In the genomic region with DNA sequence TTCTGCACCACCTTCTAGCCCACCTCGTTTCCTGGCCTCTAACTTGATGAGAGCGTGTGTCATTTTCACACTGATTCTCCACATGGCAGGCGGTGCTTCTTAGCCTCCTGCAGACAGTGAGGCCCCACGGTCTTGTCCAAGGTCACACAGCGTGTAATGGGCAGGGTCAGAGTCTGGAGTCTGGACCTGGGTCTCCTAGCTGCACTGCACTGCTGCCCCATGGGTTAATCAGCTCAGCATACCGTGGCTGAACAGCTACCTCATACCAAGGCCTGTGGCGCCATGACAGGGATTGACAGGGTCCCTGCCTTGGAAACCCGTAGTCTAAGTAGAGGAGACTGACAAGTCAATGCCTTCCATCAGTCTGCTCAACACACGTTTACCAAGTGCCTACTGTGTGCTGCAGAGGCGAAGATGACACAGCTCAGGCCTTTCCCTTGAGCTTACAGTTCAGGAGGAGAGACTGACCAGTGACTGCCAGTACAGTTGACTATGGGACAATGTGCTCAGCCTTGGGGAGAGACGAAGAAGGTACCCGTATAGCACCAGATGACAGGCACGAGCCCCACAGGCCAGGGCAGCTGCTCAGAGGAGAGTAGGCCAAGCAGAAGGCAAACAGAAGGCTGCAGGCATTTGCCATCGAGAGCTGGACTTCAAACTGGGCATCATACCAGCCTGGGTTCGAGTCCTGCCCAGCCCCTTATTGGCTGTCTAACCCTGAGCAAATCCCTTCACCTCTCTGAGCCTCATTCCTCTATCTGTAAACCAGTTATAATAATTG, we compare ENCODE assay signal across 1 cellular context.
TF ChIP-seq lines count a peak whose summit lies in the region.

No MANE protein-coding gene starts in this region.

TF ChIP-seq in HepG2, 621 proteins besides CTCF, POLR2A, EP300 and RAD21 (continued from another document and continues in another):
- TF ChIP-seq, protein P1, sequence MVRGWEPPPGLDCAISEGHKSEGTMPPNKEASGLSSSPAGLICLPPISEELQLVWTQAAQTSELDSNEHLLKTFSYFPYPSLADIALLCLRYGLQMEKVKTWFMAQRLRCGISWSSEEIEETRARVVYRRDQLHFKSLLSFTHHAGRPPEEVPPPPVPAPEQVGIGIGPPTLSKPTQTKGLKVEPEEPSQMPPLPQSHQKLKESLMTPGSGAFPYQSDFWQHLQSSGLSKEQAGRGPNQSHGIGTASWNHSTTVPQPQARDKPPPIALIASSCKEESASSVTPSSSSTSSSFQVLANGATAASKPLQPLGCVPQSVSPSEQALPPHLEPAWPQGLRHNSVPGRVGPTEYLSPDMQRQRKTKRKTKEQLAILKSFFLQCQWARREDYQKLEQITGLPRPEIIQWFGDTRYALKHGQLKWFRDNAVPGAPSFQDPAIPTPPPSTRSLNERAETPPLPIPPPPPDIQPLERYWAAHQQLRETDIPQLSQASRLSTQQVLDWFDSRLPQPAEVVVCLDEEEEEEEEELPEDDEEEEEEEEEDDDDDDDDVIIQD (CRISPR knock-in tag; IDR thresholded peaks at IDR 0.05; ENCODE audit: low read depth), result no peak
- TF ChIP-seq ZNF343 (CRISPR knock-in tag; IDR thresholded peaks at IDR 0.05), result no peak
- TF ChIP-seq ZFAT (CRISPR knock-in tag; conservative IDR thresholded peaks at IDR 0.05), result no peak
- no peak for TF ChIP-seq GTF2F1 (IDR thresholded peaks at IDR 0.05; ENCODE audit: low read length)
- TF ChIP-seq ZNF276 (CRISPR knock-in tag; IDR thresholded peaks at IDR 0.05; ENCODE audit: low read depth), result no peak
- TF ChIP-seq, protein P2, sequence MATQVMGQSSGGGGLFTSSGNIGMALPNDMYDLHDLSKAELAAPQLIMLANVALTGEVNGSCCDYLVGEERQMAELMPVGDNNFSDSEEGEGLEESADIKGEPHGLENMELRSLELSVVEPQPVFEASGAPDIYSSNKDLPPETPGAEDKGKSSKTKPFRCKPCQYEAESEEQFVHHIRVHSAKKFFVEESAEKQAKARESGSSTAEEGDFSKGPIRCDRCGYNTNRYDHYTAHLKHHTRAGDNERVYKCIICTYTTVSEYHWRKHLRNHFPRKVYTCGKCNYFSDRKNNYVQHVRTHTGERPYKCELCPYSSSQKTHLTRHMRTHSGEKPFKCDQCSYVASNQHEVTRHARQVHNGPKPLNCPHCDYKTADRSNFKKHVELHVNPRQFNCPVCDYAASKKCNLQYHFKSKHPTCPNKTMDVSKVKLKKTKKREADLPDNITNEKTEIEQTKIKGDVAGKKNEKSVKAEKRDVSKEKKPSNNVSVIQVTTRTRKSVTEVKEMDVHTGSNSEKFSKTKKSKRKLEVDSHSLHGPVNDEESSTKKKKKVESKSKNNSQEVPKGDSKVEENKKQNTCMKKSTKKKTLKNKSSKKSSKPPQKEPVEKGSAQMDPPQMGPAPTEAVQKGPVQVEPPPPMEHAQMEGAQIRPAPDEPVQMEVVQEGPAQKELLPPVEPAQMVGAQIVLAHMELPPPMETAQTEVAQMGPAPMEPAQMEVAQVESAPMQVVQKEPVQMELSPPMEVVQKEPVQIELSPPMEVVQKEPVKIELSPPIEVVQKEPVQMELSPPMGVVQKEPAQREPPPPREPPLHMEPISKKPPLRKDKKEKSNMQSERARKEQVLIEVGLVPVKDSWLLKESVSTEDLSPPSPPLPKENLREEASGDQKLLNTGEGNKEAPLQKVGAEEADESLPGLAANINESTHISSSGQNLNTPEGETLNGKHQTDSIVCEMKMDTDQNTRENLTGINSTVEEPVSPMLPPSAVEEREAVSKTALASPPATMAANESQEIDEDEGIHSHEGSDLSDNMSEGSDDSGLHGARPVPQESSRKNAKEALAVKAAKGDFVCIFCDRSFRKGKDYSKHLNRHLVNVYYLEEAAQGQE (IDR thresholded peaks at IDR 0.05; ENCODE audit: borderline replicate concordance in 1 of 2, low read depth in 1 of 2, low read length in 2 of 2), result no peak
- 0 out of 4 replicates have a peak, but pooled peaks of 1 of the 2 experiments have one; percentile 16 for TF ChIP-seq HMGXB4 (CRISPR knock-in tag; IDR thresholded peaks at IDR 0.05; ENCODE audit: borderline replicate concordance in 1 of 2, low read depth in 1 of 2)
- no peak for TF ChIP-seq CC2D1A (CRISPR knock-in tag; IDR thresholded peaks at IDR 0.05)
- no peak for TF ChIP-seq ZSCAN20 (CRISPR knock-in tag; IDR thresholded peaks at IDR 0.05; ENCODE audit: borderline replicate concordance)
- TF ChIP-seq PHF5A (CRISPR knock-in tag; IDR thresholded peaks at IDR 0.05; ENCODE audit: low read depth, unreplicated experiment), result no peak
- TF ChIP-seq PHF21A (CRISPR knock-in tag; IDR thresholded peaks at IDR 0.05), result no peak
- TF ChIP-seq ZNF101 (CRISPR knock-in tag; IDR thresholded peaks at IDR 0.05; ENCODE audit: borderline replicate concordance, low read depth), result no peak
- TF ChIP-seq, protein P3, sequence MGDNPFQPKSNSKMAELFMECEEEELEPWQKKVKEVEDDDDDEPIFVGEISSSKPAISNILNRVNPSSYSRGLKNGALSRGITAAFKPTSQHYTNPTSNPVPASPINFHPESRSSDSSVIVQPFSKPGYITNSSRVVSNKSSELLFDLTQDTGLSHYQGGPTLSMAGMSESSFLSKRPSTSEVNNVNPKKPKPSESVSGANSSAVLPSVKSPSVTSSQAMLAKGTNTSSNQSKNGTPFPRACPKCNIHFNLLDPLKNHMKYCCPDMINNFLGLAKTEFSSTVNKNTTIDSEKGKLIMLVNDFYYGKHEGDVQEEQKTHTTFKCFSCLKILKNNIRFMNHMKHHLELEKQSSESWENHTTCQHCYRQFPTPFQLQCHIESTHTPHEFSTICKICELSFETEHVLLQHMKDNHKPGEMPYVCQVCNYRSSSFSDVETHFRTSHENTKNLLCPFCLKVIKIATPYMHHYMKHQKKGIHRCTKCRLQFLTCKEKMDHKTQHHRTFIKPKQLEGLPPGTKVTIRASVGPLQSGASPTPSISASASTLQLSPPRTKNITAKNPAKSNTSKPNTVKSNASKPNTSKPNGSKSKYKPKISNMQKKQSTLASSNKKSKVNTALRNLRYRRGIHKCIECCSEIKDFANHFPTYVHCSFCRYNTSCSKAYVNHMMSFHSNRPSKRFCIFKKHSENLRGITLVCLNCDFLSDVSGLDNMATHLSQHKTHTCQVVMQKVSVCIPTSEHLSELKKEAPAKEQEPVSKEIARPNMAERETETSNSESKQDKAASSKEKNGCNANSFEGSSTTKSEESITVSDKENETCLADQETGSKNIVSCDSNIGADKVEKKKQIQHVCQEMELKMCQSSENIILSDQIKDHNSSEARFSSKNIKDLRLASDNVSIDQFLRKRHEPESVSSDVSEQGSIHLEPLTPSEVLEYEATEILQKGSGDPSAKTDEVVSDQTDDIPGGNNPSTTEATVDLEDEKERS (CRISPR knock-in tag; IDR thresholded peaks at IDR 0.05), result no peak
- TF ChIP-seq HES4 (CRISPR knock-in tag; IDR thresholded peaks at IDR 0.05; ENCODE audit: borderline replicate concordance), result no peak
- TF ChIP-seq ZNF576 (CRISPR knock-in tag; IDR thresholded peaks at IDR 0.05), result no peak
- no peak for TF ChIP-seq ZNF383 (CRISPR knock-in tag; IDR thresholded peaks at IDR 0.05; ENCODE audit: borderline replicate concordance)
- TF ChIP-seq ZNF235 (CRISPR knock-in tag; IDR thresholded peaks at IDR 0.05; ENCODE audit: borderline replicate concordance), result no peak
- TF ChIP-seq CCAR2 (optimal IDR thresholded peaks at IDR 0.05; ENCODE audit: low read depth, low read length), result no peak
- 0 out of 2 replicates have a peak, but pooled peaks have one; percentile 25 for TF ChIP-seq ZSCAN5A (CRISPR knock-in tag; IDR thresholded peaks at IDR 0.05; ENCODE audit: borderline replicate concordance)
- TF ChIP-seq ZSCAN30 (CRISPR knock-in tag; IDR thresholded peaks at IDR 0.05), result no peak
- no peak for TF ChIP-seq ZNF598 (CRISPR knock-in tag; IDR thresholded peaks at IDR 0.05; ENCODE audit: borderline replicate concordance)
- TF ChIP-seq ZNF3 (CRISPR knock-in tag; IDR thresholded peaks at IDR 0.05), result no peak
- peak; percentile 48; the same call in 1 of the 2 replicates for TF ChIP-seq MTA1 (CRISPR knock-in tag; IDR thresholded peaks at IDR 0.05; ENCODE audit: borderline replicate concordance)
- TF ChIP-seq, protein P4, sequence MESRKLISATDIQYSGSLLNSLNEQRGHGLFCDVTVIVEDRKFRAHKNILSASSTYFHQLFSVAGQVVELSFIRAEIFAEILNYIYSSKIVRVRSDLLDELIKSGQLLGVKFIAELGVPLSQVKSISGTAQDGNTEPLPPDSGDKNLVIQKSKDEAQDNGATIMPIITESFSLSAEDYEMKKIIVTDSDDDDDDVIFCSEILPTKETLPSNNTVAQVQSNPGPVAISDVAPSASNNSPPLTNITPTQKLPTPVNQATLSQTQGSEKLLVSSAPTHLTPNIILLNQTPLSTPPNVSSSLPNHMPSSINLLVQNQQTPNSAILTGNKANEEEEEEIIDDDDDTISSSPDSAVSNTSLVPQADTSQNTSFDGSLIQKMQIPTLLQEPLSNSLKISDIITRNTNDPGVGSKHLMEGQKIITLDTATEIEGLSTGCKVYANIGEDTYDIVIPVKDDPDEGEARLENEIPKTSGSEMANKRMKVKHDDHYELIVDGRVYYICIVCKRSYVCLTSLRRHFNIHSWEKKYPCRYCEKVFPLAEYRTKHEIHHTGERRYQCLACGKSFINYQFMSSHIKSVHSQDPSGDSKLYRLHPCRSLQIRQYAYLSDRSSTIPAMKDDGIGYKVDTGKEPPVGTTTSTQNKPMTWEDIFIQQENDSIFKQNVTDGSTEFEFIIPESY (CRISPR knock-in tag; IDR thresholded peaks at IDR 0.05), result peak; percentile 94
- TF ChIP-seq, protein P5, sequence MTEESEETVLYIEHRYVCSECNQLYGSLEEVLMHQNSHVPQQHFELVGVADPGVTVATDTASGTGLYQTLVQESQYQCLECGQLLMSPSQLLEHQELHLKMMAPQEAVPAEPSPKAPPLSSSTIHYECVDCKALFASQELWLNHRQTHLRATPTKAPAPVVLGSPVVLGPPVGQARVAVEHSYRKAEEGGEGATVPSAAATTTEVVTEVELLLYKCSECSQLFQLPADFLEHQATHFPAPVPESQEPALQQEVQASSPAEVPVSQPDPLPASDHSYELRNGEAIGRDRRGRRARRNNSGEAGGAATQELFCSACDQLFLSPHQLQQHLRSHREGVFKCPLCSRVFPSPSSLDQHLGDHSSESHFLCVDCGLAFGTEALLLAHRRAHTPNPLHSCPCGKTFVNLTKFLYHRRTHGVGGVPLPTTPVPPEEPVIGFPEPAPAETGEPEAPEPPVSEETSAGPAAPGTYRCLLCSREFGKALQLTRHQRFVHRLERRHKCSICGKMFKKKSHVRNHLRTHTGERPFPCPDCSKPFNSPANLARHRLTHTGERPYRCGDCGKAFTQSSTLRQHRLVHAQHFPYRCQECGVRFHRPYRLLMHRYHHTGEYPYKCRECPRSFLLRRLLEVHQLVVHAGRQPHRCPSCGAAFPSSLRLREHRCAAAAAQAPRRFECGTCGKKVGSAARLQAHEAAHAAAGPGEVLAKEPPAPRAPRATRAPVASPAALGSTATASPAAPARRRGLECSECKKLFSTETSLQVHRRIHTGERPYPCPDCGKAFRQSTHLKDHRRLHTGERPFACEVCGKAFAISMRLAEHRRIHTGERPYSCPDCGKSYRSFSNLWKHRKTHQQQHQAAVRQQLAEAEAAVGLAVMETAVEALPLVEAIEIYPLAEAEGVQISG (CRISPR knock-in tag; IDR thresholded peaks at IDR 0.05), result 0 out of 2 replicates have a peak, but pooled peaks have one; percentile 31
- peak; percentile 98 for TF ChIP-seq ZNF563 (CRISPR knock-in tag; IDR thresholded peaks at IDR 0.05)
- no peak for TF ChIP-seq FOXA1 (IDR thresholded peaks at IDR 0.05)
- TF ChIP-seq FOXA1 (CRISPR knock-in tag; IDR thresholded peaks at IDR 0.05), result no peak
- TF ChIP-seq, protein P6, sequence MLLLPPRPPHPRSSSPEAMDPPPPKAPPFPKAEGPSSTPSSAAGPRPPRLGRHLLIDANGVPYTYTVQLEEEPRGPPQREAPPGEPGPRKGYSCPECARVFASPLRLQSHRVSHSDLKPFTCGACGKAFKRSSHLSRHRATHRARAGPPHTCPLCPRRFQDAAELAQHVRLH (CRISPR knock-in tag; IDR thresholded peaks at IDR 0.05; ENCODE audit: borderline replicate concordance, low read depth), result 0 out of 2 replicates have a peak, but pooled peaks have one; percentile 28
- no peak for TF ChIP-seq ZNF709 (CRISPR knock-in tag; IDR thresholded peaks at IDR 0.05)
